8 cellular contexts compared by ENCODE assay signal in the genomic region with DNA sequence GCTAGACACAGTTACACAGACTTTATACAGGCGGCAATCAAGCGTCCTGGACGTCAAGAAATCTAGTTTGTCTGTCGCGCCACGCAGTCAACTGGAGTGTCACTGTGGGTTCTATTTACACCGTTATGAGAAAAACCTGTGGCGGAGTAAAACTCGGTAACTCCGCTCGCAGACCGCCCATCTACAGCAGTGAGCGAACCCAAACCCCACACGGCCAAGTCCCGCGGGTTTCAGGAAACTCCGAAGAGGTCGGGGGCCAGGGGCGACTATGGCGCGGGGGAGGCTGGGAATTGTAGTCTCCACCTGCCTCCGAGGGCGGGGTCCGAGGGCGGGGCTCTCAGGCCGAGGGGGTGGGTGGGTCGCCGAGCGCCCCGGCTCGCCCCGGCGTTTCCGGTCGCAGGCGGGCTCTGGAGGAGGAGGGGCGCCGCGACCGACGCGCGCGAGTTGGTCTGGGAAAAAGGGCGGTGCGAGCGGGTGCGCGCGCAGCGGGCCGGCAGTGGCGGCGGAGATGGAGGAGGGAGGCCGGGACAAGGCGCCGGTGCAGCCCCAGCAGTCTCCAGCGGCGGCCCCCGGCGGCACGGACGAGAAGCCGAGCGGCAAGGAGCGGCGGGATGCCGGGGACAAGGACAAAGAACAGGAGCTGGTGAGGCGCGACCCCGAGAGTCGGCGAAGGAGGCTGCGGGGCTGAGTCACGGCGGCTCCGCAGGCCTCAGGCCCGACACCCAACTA. TPM values are rescaled to one million over a fixed set of nuclear protein-coding genes. Genes with fewer than 3 reads are reported as not detected.
DNase-seq lines count a peak whose midpoint lies in the region; ATAC-seq and TF ChIP-seq lines count a peak whose summit lies in the region.

A gene (plus strand): TSS at position 483 of the 729 bp plus-strand sequence. CDS start 26 bp downstream, at position 509.

- peak within 1 kb of the TSS; percentile 94 for H3K4me3 ChIP-seq in HAP-1
- H3K4me3 ChIP-seq in MG63, result peak within 1 kb of the TSS; percentile 86
- peak within 1 kb of the TSS; percentile 80 for H3K4me3 ChIP-seq in fibroblast of pulmonary artery (replicated peaks; ENCODE audit: low read depth, low read length)

- peak within 1 kb of the TSS; percentile 90 for H3K9ac ChIP-seq in ES-I3 (ENCODE audit: low read depth, low read length)

- peaks cover 0 to under 1% of the 10 kb centered on the region in 2 donors for H3K27me3 Mint-ChIP-seq in natural killer cell treated with Interleukin-12 subunit alpha and Interleukin-12 subunit beta and Interleukin-15 and Interleukin-18, amount 100 ng/mL, for 72 hours

- H3K27me3 ChIP-seq in HAP-1 (ENCODE audit: low read depth) (no peaks in the 10 kb centered on the region), MG63 (no peaks in the 10 kb centered on the region)

- H3K9me3 Mint-ChIP-seq in natural killer cell treated with Interleukin-12 subunit alpha and Interleukin-12 subunit beta and Interleukin-15 and Interleukin-18, amount 100 ng/mL, for 72 hours, result no peaks in the 10 kb centered on the region

- peak within 1 kb of the TSS; percentile 61 to 94 for H3K27ac Mint-ChIP-seq in natural killer cell treated with Interleukin-12 subunit alpha and Interleukin-12 subunit beta and Interleukin-15 and Interleukin-18, amount 100 ng/mL, for 72 hours

- H3K4me3 Mint-ChIP-seq in natural killer cell treated with Interleukin-12 subunit alpha and Interleukin-12 subunit beta and Interleukin-15 and Interleukin-18, amount 100 ng/mL, for 72 hours, result peak within 1 kb of the TSS; percentile 96

- peak; percentile 91 to 99 for DNase-seq in HAP-1 (ENCODE audit: low spot score in 2 of 2)
- DNase-seq in MG63, result peak; percentile 98
- peak; percentile 92 to 98 for DNase-seq in SHP77 (lab: John Stamatoyannopoulos, UW)
- DNase-seq in activated effector memory CD4-positive, alpha-beta T cell treated with Interleukin-2 at 50 U/mL for 16 hours, result peak; percentile 98
- DNase-seq in fibroblast of pulmonary artery (ENCODE audit: low read depth), result peak; percentile 97
- peak; percentile 98 for DNase-seq in natural killer cell treated with Interleukin-12 subunit alpha and Interleukin-12 subunit beta and Interleukin-15 and Interleukin-18, amount 100 ng/mL, for 72 hours (ENCODE audit: low spot score)
- DNase-seq in stimulated activated naive CD4-positive, alpha-beta T cell treated with Interleukin-2 at 50 U/mL for 16 hours (lab: John Stamatoyannopoulos, UW), result peak; percentile 99

- peaks cover 19% of the 10 kb centered on the region for H3K36me3 Mint-ChIP-seq in natural killer cell treated with Interleukin-12 subunit alpha and Interleukin-12 subunit beta and Interleukin-15 and Interleukin-18, amount 100 ng/mL, for 72 hours

- peak; percentile 98 to 99 for ATAC-seq in natural killer cell treated with Interleukin-12 subunit alpha and Interleukin-12 subunit beta and Interleukin-15 and Interleukin-18, amount 100 ng/mL, for 72 hours

- no peak for TF ChIP-seq CTCF in fibroblast of pulmonary artery (IDR thresholded peaks at IDR 0.05; ENCODE audit: low read length, missing control alignments)

- in situ Hi-C loops in HAP-1 (cut with MboI; ENCODE audit: low sequenced_read_pairs), result no loop called here

- H3K36me3 ChIP-seq in ES-I3 (ENCODE audit: insufficient read depth, low read length) (peaks cover 30% of the 10 kb centered on the region), HAP-1 (replicated peaks) (peaks cover 39% of the 10 kb centered on the region), MG63 (peaks cover 48% of the 10 kb centered on the region)

- H3K9me3 ChIP-seq in ES-I3 (ENCODE audit: control insufficient read depth, insufficient read depth, low read length) (no peaks in the 10 kb centered on the region), HAP-1 (no peaks in the 10 kb centered on the region), MG63 (no peaks in the 10 kb centered on the region)

- H3K4me1 ChIP-seq in ES-I3 (ENCODE audit: insufficient read depth, low read length) (peaks cover 6% of the 10 kb centered on the region; the same call in 1 of the 2 replicates), HAP-1 (peaks cover 3% of the 10 kb centered on the region; the same call in 1 of the 2 replicates)

- peaks cover 26 to 27% of the 10 kb centered on the region in 2 donors for H3K4me1 Mint-ChIP-seq in natural killer cell treated with Interleukin-12 subunit alpha and Interleukin-12 subunit beta and Interleukin-15 and Interleukin-18, amount 100 ng/mL, for 72 hours (ENCODE audit: low read depth in 2 of 2)

RNA-seq across cellular contexts. Expression of the gene that starts here (rescaled TPM):
- total RNA-seq in MG63 (2014; rRNA removed; shearing (Covaris generic); ENCODE audit: low replicate concordance), result 1,179 and 1,305 TPM in 2 replicates
- total RNA-seq in natural killer cell treated with Interleukin-12 subunit alpha and Interleukin-12 subunit beta and Interleukin-15 and Interleukin-18, amount 100 ng/mL, for 72 hours, result 100 to 1,000 TPM; 285 to 328 TPM

Comparison
In these comparisons a context has a peak if more than half of its experiments do, and no peak if none do; other contexts are left out.
1. Peak in every context shown above with its lines: DNase-seq, ATAC-seq and H3K4me3 ChIP-seq.